9 cellular contexts compared by ENCODE assay signal in genomic region chr20:62387219-62387913, GRCh38. TPM values are rescaled to one million over a fixed set of nuclear protein-coding genes. Genes with fewer than 3 reads are reported as not detected.
DNase-seq lines count a peak whose midpoint lies in the region; ATAC-seq, FAIRE-seq and TF ChIP-seq lines count a peak whose summit lies in the region.
"Had no signal": no experiment of that assay in that cellular context is flagged by ENCODE, and none has a peak within 500 bp of the region (broad histone marks: within the 10 kb centered on the region; RNA-seq: fewer than 3 reads in every experiment).

No MANE protein-coding gene starts in this region.

- H3K79me2 ChIP-seq in keratinocyte (ENCODE audit: control insufficient read depth, insufficient read depth, low read length): peaks cover 59% of the 10 kb centered on the region

- H3K4me3 ChIP-seq in keratinocyte (ENCODE audit: control insufficient read depth in 2 of 3, extremely low read depth in 1 of 3, insufficient read depth in 2 of 3, low read depth in 1 of 3, low read length in 3 of 3) (peak overlapping the region; percentile 89 to 99 (median 90)), thoracic aorta (peak overlapping the region; percentile 82)

- dilution Hi-C loops in keratinocyte (cut with MboI; ENCODE audit: extremely low pct_ligation_motif_present, low sequenced_read_pairs): no loop called here

- H3K4me1 ChIP-seq in keratinocyte (ENCODE audit: control insufficient read depth, extremely low read depth, insufficient read depth, low read length) (peaks cover 18% of the 10 kb centered on the region), thoracic aorta (ENCODE audit: control insufficient read depth in 1 of 2, low read depth in 2 of 2) (peaks cover 7 to 28% of the 10 kb centered on the region in 2 donors)

- peaks cover 38% of the 10 kb centered on the region for H3K4me1 Mint-ChIP-seq in T-helper 1 cell treated with Interleukin-12 subunit alpha and Interleukin-12 subunit beta and Interleukin-4 antibody, amounts not matched to agents 30 μg/mL and 1 μg/mL, for 36 hours (ENCODE audit: low read depth)
- peaks cover 39% of the 10 kb centered on the region for H3K4me1 Mint-ChIP-seq in activated T-helper 1 cell treated with anti-CD3 and anti-CD28 coated beads, Interleukin-12 subunit alpha, Interleukin-12 subunit beta, Interleukin-2, Interleukin-4 antibody, amounts not matched to agents 30 ng/mL and 10 ng/mL and 1 ng/mL, durations not matched to agents 14 hours and 24 hours and 36 hours (ENCODE audit: low read depth)

- TF ChIP-seq CTCF in keratinocyte (optimal IDR thresholded peaks at IDR 0.05 in 1 of 3, IDR thresholded peaks at IDR 0.05 in 1 of 3, conservative IDR thresholded peaks at IDR 0.05 in 1 of 3; ENCODE audit: extremely low read depth in 1 of 3, insufficient read depth in 2 of 3, low read length in 3 of 3) (no peak), thoracic aorta (IDR thresholded peaks at IDR 0.05) (no peak)

- peaks cover 10% of the 10 kb centered on the region for H4K20me1 ChIP-seq in keratinocyte (ENCODE audit: control insufficient read depth, extremely low read depth, insufficient read depth, low read length)

- no peak for FAIRE-seq in keratinocyte (lab: Jason Lieb, UNC)

- H3K27me3 Mint-ChIP-seq in T-helper 1 cell treated with Interleukin-12 subunit alpha and Interleukin-12 subunit beta and Interleukin-4 antibody, amounts not matched to agents 30 μg/mL and 1 μg/mL, for 36 hours (ENCODE audit: low read depth): no peaks in the 10 kb centered on the region
- no peaks in the 10 kb centered on the region for H3K27me3 Mint-ChIP-seq in activated T-helper 1 cell treated with anti-CD3 and anti-CD28 coated beads, Interleukin-12 subunit alpha, Interleukin-12 subunit beta, Interleukin-2, Interleukin-4 antibody, amounts not matched to agents 30 ng/mL and 10 ng/mL and 1 ng/mL, durations not matched to agents 14 hours and 24 hours and 36 hours (ENCODE audit: insufficient read depth)

- peak overlapping the region; percentile 93 for H3K9ac ChIP-seq in keratinocyte (ENCODE audit: control insufficient read depth, extremely low read depth, insufficient read depth, low read length)

- no peak for ATAC-seq in thoracic aorta (ENCODE audit: insufficient number of reproducible peaks, low FRiP score, low read depth)

- H3K9me3 ChIP-seq in keratinocyte (ENCODE audit: control insufficient read depth, low read depth, low read length): no peaks in the 10 kb centered on the region
- no peaks in the 10 kb centered on the region for H3K9me3 ChIP-seq in thoracic aorta

- intact Hi-C loops in activated T-helper 1 cell treated with anti-CD3 and anti-CD28 coated beads, Interleukin-12 subunit alpha, Interleukin-12 subunit beta, Interleukin-2, Interleukin-4 antibody, amounts not matched to agents 30 ng/mL and 10 ng/mL and 1 ng/mL, durations not matched to agents 14 hours and 24 hours and 36 hours (cut with micrococcal nuclease): loop anchor here (1.0 to 10.0 kb wide), 10 partner anchors 20 to 540 kb away; partner anchors contain the start of genes ADRM1, CABLES2, DIDO1 and LSM14B

- no peaks in the 10 kb centered on the region for H3K9me1 ChIP-seq in keratinocyte (ENCODE audit: control insufficient read depth, extremely low read depth, insufficient read depth, low read length)

- H3K36me3 ChIP-seq in keratinocyte (ENCODE audit: control insufficient read depth in 2 of 2, extremely low read depth in 1 of 2, insufficient read depth in 2 of 2, low read length in 2 of 2): peaks cover 21 to 27% of the 10 kb centered on the region in 2 experiments
- peaks cover 13% of the 10 kb centered on the region for H3K36me3 ChIP-seq in thoracic aorta

- H3K27me3 ChIP-seq in keratinocyte (ENCODE audit: control insufficient read depth, extremely low read depth, insufficient read depth, low read length): no peaks in the 10 kb centered on the region
- H3K27me3 ChIP-seq in thoracic aorta (replicated peaks; ENCODE audit: insufficient read depth): no peaks in the 10 kb centered on the region

- no peaks in the 10 kb centered on the region for H3K9me3 Mint-ChIP-seq in T-helper 1 cell treated with Interleukin-12 subunit alpha and Interleukin-12 subunit beta and Interleukin-4 antibody, amounts not matched to agents 30 μg/mL and 1 μg/mL, for 36 hours
- no peaks in the 10 kb centered on the region for H3K9me3 Mint-ChIP-seq in activated T-helper 1 cell treated with anti-CD3 and anti-CD28 coated beads, Interleukin-12 subunit alpha, Interleukin-12 subunit beta, Interleukin-2, Interleukin-4 antibody, amounts not matched to agents 30 ng/mL and 10 ng/mL and 1 ng/mL, durations not matched to agents 14 hours and 24 hours and 36 hours

- H3K27ac ChIP-seq in keratinocyte (ENCODE audit: control insufficient read depth, insufficient read depth, low read length): peak overlapping the region; percentile 71
- H3K27ac ChIP-seq in thoracic aorta: peak overlapping the region; percentile 24 to 87

- peak overlapping the region; percentile 85 for H3K27ac Mint-ChIP-seq in T-helper 1 cell treated with Interleukin-12 subunit alpha and Interleukin-12 subunit beta and Interleukin-4 antibody, amounts not matched to agents 30 μg/mL and 1 μg/mL, for 36 hours
- H3K27ac Mint-ChIP-seq in activated T-helper 1 cell treated with anti-CD3 and anti-CD28 coated beads, Interleukin-12 subunit alpha, Interleukin-12 subunit beta, Interleukin-2, Interleukin-4 antibody, amounts not matched to agents 30 ng/mL and 10 ng/mL and 1 ng/mL, durations not matched to agents 14 hours and 24 hours and 36 hours: peak overlapping the region; percentile 77

- peak overlapping the region; percentile 72 for H3K4me2 ChIP-seq in keratinocyte (ENCODE audit: control insufficient read depth, extremely low read depth, insufficient read depth, low read depth, low read length)

- H3K36me3 Mint-ChIP-seq in T-helper 1 cell treated with Interleukin-12 subunit alpha and Interleukin-12 subunit beta and Interleukin-4 antibody, amounts not matched to agents 30 μg/mL and 1 μg/mL, for 36 hours (ENCODE audit: low read depth): peaks cover 28% of the 10 kb centered on the region
- H3K36me3 Mint-ChIP-seq in activated T-helper 1 cell treated with anti-CD3 and anti-CD28 coated beads, Interleukin-12 subunit alpha, Interleukin-12 subunit beta, Interleukin-2, Interleukin-4 antibody, amounts not matched to agents 30 ng/mL and 10 ng/mL and 1 ng/mL, durations not matched to agents 14 hours and 24 hours and 36 hours (ENCODE audit: low read depth): peaks cover 40% of the 10 kb centered on the region

- DNase-seq in T-helper 1 cell: no peak
- no peak for DNase-seq in activated T-helper 1 cell treated with anti-CD3 and anti-CD28 coated beads, Interleukin-12 subunit alpha, Interleukin-12 subunit beta, Interleukin-2, Interleukin-4 antibody, amounts not matched to agents 30 ng/mL and 10 ng/mL and 1 ng/mL, durations not matched to agents 14 hours and 24 hours and 36 hours (ENCODE audit: low spot score)
- no peak for DNase-seq in keratinocyte (ENCODE audit: low read depth, low spot score)
- no peak for DNase-seq in thoracic aorta (ENCODE audit: low spot score)
- no peak for DNase-seq in SK-N-DZ (ENCODE audit: low spot score)
- DNase-seq in superior temporal gyrus (ENCODE audit: extremely low spot score): no peak
- no peak for DNase-seq in NCI-H2081 (lab: John Stamatoyannopoulos, UW)

- peak overlapping the region; percentile 94 for H3K4me3 Mint-ChIP-seq in T-helper 1 cell treated with Interleukin-12 subunit alpha and Interleukin-12 subunit beta and Interleukin-4 antibody, amounts not matched to agents 30 μg/mL and 1 μg/mL, for 36 hours
- H3K4me3 Mint-ChIP-seq in activated T-helper 1 cell treated with anti-CD3 and anti-CD28 coated beads, Interleukin-12 subunit alpha, Interleukin-12 subunit beta, Interleukin-2, Interleukin-4 antibody, amounts not matched to agents 30 ng/mL and 10 ng/mL and 1 ng/mL, durations not matched to agents 14 hours and 24 hours and 36 hours: peak overlapping the region; percentile 93

- peak overlapping the region; percentile 33 for H2AFZ ChIP-seq in keratinocyte (ENCODE audit: control insufficient read depth, low read length)

RNA-seq across cellular contexts. Expression of gene RPS21, which starts 0.5 kb away (rescaled TPM):
- total RNA-seq in activated T-helper 1 cell treated with anti-CD3 and anti-CD28 coated beads, Interleukin-12 subunit alpha, Interleukin-12 subunit beta, Interleukin-2, Interleukin-4 antibody, amounts not matched to agents 30 ng/mL and 10 ng/mL and 1 ng/mL, durations not matched to agents 14 hours and 24 hours and 36 hours: 1,907 and 1,920 TPM in 2 replicates
- 2,971 to 5,490 TPM (median 3,874 TPM) in 3 replicates for polyA plus RNA-seq in keratinocyte
- polyA plus RNA-seq in keratinocyte (2011; ENCODE audit: low read depth): 984 TPM
- 1,407 and 2,786 TPM in 2 replicates for polyA plus RNA-seq in keratinocyte (2011; cell fraction: cytosol; rRNA removed)
- 1,324 and 1,818 TPM in 2 replicates for polyA plus RNA-seq in keratinocyte (2011; cell fraction: nucleus; rRNA removed)
- polyA plus RNA-seq in keratinocyte (2012; ENCODE audit: low replicate concordance): 3,853 and 4,653 TPM in 2 replicates
- 724 to 1,431 TPM (median 1,117 TPM) in 3 replicates for polyA minus RNA-seq in keratinocyte
- 1,444 TPM for polyA minus RNA-seq in keratinocyte (2011; cell fraction: cytosol; rRNA and poly(A)+ RNA removed)
- 353 and 441 TPM in 2 replicates for polyA minus RNA-seq in keratinocyte (2011; cell fraction: nucleus; rRNA and poly(A)+ RNA removed)
- total RNA-seq in thoracic aorta: 1,000 to 10,000 TPM; 1,025 to 2,724 TPM
- polyA plus RNA-seq in SK-N-DZ (2014; cell fraction: cytosol; rRNA removed): 10,912 and 11,337 TPM in 2 replicates
- polyA plus RNA-seq in SK-N-DZ (2014; cell fraction: nucleus; rRNA removed): 6,422 and 11,565 TPM in 2 replicates

RNA-seq across cellular contexts. Expression of gene CABLES2, which starts 19.7 kb away (rescaled TPM):
- total RNA-seq in activated T-helper 1 cell treated with anti-CD3 and anti-CD28 coated beads, Interleukin-12 subunit alpha, Interleukin-12 subunit beta, Interleukin-2, Interleukin-4 antibody, amounts not matched to agents 30 ng/mL and 10 ng/mL and 1 ng/mL, durations not matched to agents 14 hours and 24 hours and 36 hours: 12.9 and 15.7 TPM in 2 replicates
- polyA plus RNA-seq in keratinocyte: 1.9 to 4.6 TPM (median 2.2 TPM) in 3 replicates
- polyA plus RNA-seq in keratinocyte (2011; ENCODE audit: low read depth): 2.3 TPM
- polyA plus RNA-seq in keratinocyte (2011; cell fraction: cytosol; rRNA removed): 2.5 and 3.3 TPM in 2 replicates
- 3.8 and 4.1 TPM in 2 replicates for polyA plus RNA-seq in keratinocyte (2011; cell fraction: nucleus; rRNA removed)
- 2.5 and 4.4 TPM in 2 replicates for polyA plus RNA-seq in keratinocyte (2012; ENCODE audit: low replicate concordance)
- polyA minus RNA-seq in keratinocyte: 3.0 to 5.1 TPM (median 3.0 TPM) in 3 replicates
- 3.1 TPM for polyA minus RNA-seq in keratinocyte (2011; cell fraction: cytosol; rRNA and poly(A)+ RNA removed)
- polyA minus RNA-seq in keratinocyte (2011; cell fraction: nucleus; rRNA and poly(A)+ RNA removed): 2.1 and 2.3 TPM in 2 replicates
- total RNA-seq in thoracic aorta: 1 to 10 TPM; 2.1 to 9.2 TPM
- polyA plus RNA-seq in SK-N-DZ (2014; cell fraction: cytosol; rRNA removed): 7.8 and 8.4 TPM in 2 replicates
- polyA plus RNA-seq in SK-N-DZ (2014; cell fraction: nucleus; rRNA removed): 4.6 and 8.4 TPM in 2 replicates

RNA-seq across cellular contexts. Expression of gene LAMA5, which starts 20.3 kb away (rescaled TPM):
- 0.83 and 1.2 TPM in 2 replicates for total RNA-seq in activated T-helper 1 cell treated with anti-CD3 and anti-CD28 coated beads, Interleukin-12 subunit alpha, Interleukin-12 subunit beta, Interleukin-2, Interleukin-4 antibody, amounts not matched to agents 30 ng/mL and 10 ng/mL and 1 ng/mL, durations not matched to agents 14 hours and 24 hours and 36 hours
- polyA plus RNA-seq in keratinocyte: 6.9 to 17.9 TPM (median 8.7 TPM) in 3 replicates
- polyA plus RNA-seq in keratinocyte (2011; ENCODE audit: low read depth): 51.0 TPM
- 1.6 and 8.1 TPM in 2 replicates for polyA plus RNA-seq in keratinocyte (2011; cell fraction: cytosol; rRNA removed)
- 101 and 177 TPM in 2 replicates for polyA plus RNA-seq in keratinocyte (2011; cell fraction: nucleus; rRNA removed)
- polyA plus RNA-seq in keratinocyte (2012; ENCODE audit: low replicate concordance): 54.5 and 61.7 TPM in 2 replicates
- 24.2 to 50.5 TPM (median 24.6 TPM) in 3 replicates for polyA minus RNA-seq in keratinocyte
- 43.2 TPM for polyA minus RNA-seq in keratinocyte (2011; cell fraction: cytosol; rRNA and poly(A)+ RNA removed)
- 183 and 196 TPM in 2 replicates for polyA minus RNA-seq in keratinocyte (2011; cell fraction: nucleus; rRNA and poly(A)+ RNA removed)
- total RNA-seq in thoracic aorta: 100 to 1,000 TPM; 289 to 333 TPM
- 32.9 and 33.6 TPM in 2 replicates for polyA plus RNA-seq in SK-N-DZ (2014; cell fraction: cytosol; rRNA removed)
- 352 and 482 TPM in 2 replicates for polyA plus RNA-seq in SK-N-DZ (2014; cell fraction: nucleus; rRNA removed)

RNA-seq across cellular contexts. Expression of gene RBBP8NL, which starts 40.0 kb away (rescaled TPM):
- total RNA-seq in activated T-helper 1 cell treated with anti-CD3 and anti-CD28 coated beads, Interleukin-12 subunit alpha, Interleukin-12 subunit beta, Interleukin-2, Interleukin-4 antibody, amounts not matched to agents 30 ng/mL and 10 ng/mL and 1 ng/mL, durations not matched to agents 14 hours and 24 hours and 36 hours: not detected in 2 replicates
- polyA plus RNA-seq in keratinocyte: 0.05 to 0.26 TPM (median 0.13 TPM) in 3 replicates
- 0.27 TPM for polyA plus RNA-seq in keratinocyte (2011; ENCODE audit: low read depth)
- polyA plus RNA-seq in keratinocyte (2011; cell fraction: cytosol; rRNA removed): 0.02 and 0.06 TPM in 2 replicates
- polyA plus RNA-seq in keratinocyte (2011; cell fraction: nucleus; rRNA removed): 0.08 and 0.28 TPM in 2 replicates
- polyA plus RNA-seq in keratinocyte (2012; ENCODE audit: low replicate concordance): 0.07 and 0.23 TPM in 2 replicates
- not detected in 3 replicates for polyA minus RNA-seq in keratinocyte
- polyA minus RNA-seq in keratinocyte (2011; cell fraction: cytosol; rRNA and poly(A)+ RNA removed): not detected
- polyA minus RNA-seq in keratinocyte (2011; cell fraction: nucleus; rRNA and poly(A)+ RNA removed): 0.21 TPM in 1 of 2 replicates, not detected in the other
- not detected for total RNA-seq in thoracic aorta
- not detected in 2 replicates for polyA plus RNA-seq in SK-N-DZ (2014; cell fraction: cytosol; rRNA removed)
- polyA plus RNA-seq in SK-N-DZ (2014; cell fraction: nucleus; rRNA removed): not detected in 2 replicates
- total RNA-seq: Daoy had no signal

Comparison
In these comparisons a context has a peak if more than half of its experiments do, and no peak if none do; other contexts are left out.
1. RNA of gene LAMA5, which starts 20.3 kb away (total RNA-seq): 289 to 333 TPM in thoracic aorta; 0.83 to 1.2 TPM in activated T-helper 1 cell treated with anti-CD3 and anti-CD28 coated beads, Interleukin-12 subunit alpha, Interleukin-12 subunit beta, Interleukin-2, Interleukin-4 antibody, amounts not matched to agents 30 ng/mL and 10 ng/mL and 1 ng/mL, durations not matched to agents 14 hours and 24 hours and 36 hours; every median in the first group is over 100 times any median in the second.